Comparison of ENCODE assay signal across 19 cellular contexts in genomic region chr22:43449831-43450225, GRCh38. TPM values are rescaled to one million over a fixed set of nuclear protein-coding genes. Genes with fewer than 3 reads are reported as not detected.
A peak's percentile ranks its signal among the peaks of the same experiment; 100 is the strongest.
DNase-seq lines count a peak whose midpoint lies in the region; ATAC-seq, FAIRE-seq and TF ChIP-seq lines count a peak whose summit lies in the region.
"Had no signal": no experiment of that assay in that cellular context is flagged by ENCODE, and none has a peak within 500 bp of the region (broad histone marks: within the 10 kb centered on the region; RNA-seq: fewer than 3 reads in every experiment).

No MANE protein-coding gene starts in this region.

- no peak overlapping the region for H2BK120ac ChIP-seq in H1 (replicated peaks; ENCODE audit: low read depth, low read length)

- H3K23ac ChIP-seq in H1 (ENCODE audit: insufficient read length): no peak overlapping the region

- TF ChIP-seq POLR2A in H1 (IDR thresholded peaks at IDR 0.05; ENCODE audit: control extremely low read depth in 1 of 2, low read depth in 2 of 2, low read length in 2 of 2) (no peak), spleen (IDR thresholded peaks at IDR 0.05) (no peak)

- H4K91ac ChIP-seq in H1 (replicated peaks; ENCODE audit: insufficient read length, low read length): no peak overlapping the region

- 0 out of 2 replicates have a peak overlapping the region, but pooled peaks have one; percentile 5 for H2BK15ac ChIP-seq in H1 (ENCODE audit: low read length)

- no peaks in the 10 kb centered on the region for H3K79me1 ChIP-seq in H1 (ENCODE audit: low read depth, low read length)

- H4K8ac ChIP-seq in H1 (ENCODE audit: extremely low read depth, insufficient read depth, low read length): no peak overlapping the region

- no peak overlapping the region for H2AK5ac ChIP-seq in H1 (ENCODE audit: low read depth, low read length)

- no peaks in the 10 kb centered on the region for H3K23me2 ChIP-seq in H1 (ENCODE audit: low read depth, low read length)

- H3K79me2 ChIP-seq in H1 (ENCODE audit: control insufficient read depth in 1 of 2, insufficient read depth in 2 of 2, low read length in 2 of 2): no peaks in the 10 kb centered on the region

- H2BK12ac ChIP-seq in H1 (ENCODE audit: low read depth, low read length): no peak overlapping the region

- WGBS in H1 (ENCODE audit: extremely low coverage in 1 of 2, insufficient coverage in 1 of 2, insufficient read length in 1 of 2, insufficient replicate concordance in 2 of 2, low coverage in 1 of 2, low lambda C conversion rate in 2 of 2, missing lambda C conversion rate in 1 of 2), 2 experiments: 95% methylated on average over 10 of the region's 11 CpGs; no CpG with 5 or more reads in 1 of the 2 experiments
- 82 to 87% (median 87%) methylated on average over 11 of the region's 11 CpGs for WGBS in spleen, 5 donors

- H3K27me3 ChIP-seq in H1 (replicated peaks in 1 of 4; ENCODE audit: control insufficient read depth in 3 of 4, extremely low read depth in 1 of 4, insufficient read depth in 3 of 4, low read length in 3 of 4): no peaks in the 10 kb centered on the region
- peaks cover 0 to 61% (median 0%) of the 10 kb centered on the region in 7 donors for H3K27me3 ChIP-seq in spleen (replicated peaks in 1 of 7)
- H3K27me3 ChIP-seq: BLaER1 treated with 17β-estradiol and CSF1 and Interleukin-3, amounts not matched to agents 10 nM and 100 nM had no signal

- intact Hi-C loops in cardiac septum (cut with DNase I): no loop called here
- intact Hi-C loops in left cardiac atrium (cut with DNase I): no loop called here
- intact Hi-C loops in spleen (cut with DNase I; ENCODE audit: low total_unique reads): no loop called here

- no peak overlapping the region for H3K18ac ChIP-seq in H1 (ENCODE audit: extremely low read depth, low read length)

- H3K36me3 ChIP-seq in H1 (ENCODE audit: control insufficient read depth in 2 of 4, insufficient read depth in 4 of 4, low read length in 3 of 4) (no peaks in the 10 kb centered on the region), spleen (no peaks in the 10 kb centered on the region)
- H3K36me3 ChIP-seq: BLaER1 treated with 17β-estradiol and CSF1 and Interleukin-3, amounts not matched to agents 10 nM and 100 nM; HAP-1 had no signal

- CTCF ChIA-PET in H1 (lab: Charles Lee; ENCODE audit: partially characterized antibody): interaction anchor here (1.0 kb wide), 1 partner anchor 10 kb away, joined by 3 read pairs; no protein-coding TSS in a partner anchor

- H3K4me2 ChIP-seq in H1 (ENCODE audit: insufficient read depth in 1 of 2, low read depth in 2 of 2, low read length in 2 of 2): no peak overlapping the region
- H3K4me2 ChIP-seq: GM23338 had no signal

- TF ChIP-seq EP300 in H1 (IDR thresholded peaks at IDR 0.05; ENCODE audit: borderline replicate concordance in 1 of 2, low read depth in 2 of 2, low read length in 2 of 2): no peak

- no peak overlapping the region for H3K9ac ChIP-seq in H1 (replicated peaks in 1 of 4; ENCODE audit: extremely low read depth in 1 of 4, low read depth in 3 of 4, low read length in 3 of 4)
- H3K9ac ChIP-seq: BLaER1 treated with 17β-estradiol and CSF1 and Interleukin-3, amounts not matched to agents 10 nM and 100 nM had no signal

- H4K20me1 ChIP-seq in H1 (replicated peaks in 1 of 2; ENCODE audit: control insufficient read depth in 1 of 2, insufficient read depth in 2 of 2, low read length in 2 of 2): no peaks in the 10 kb centered on the region
- H4K20me1 ChIP-seq: BLaER1 treated with 17β-estradiol and CSF1 and Interleukin-3, amounts not matched to agents 10 nM and 100 nM had no signal

- H3K4me1 ChIP-seq in H1 (replicated peaks in 1 of 4; ENCODE audit: control insufficient read depth in 3 of 4, insufficient read depth in 4 of 4, low read length in 3 of 4) (no peaks in the 10 kb centered on the region), spleen (no peaks in the 10 kb centered on the region)
- H3K4me1 ChIP-seq: Caco-2, HAP-1 had no signal

- TF ChIP-seq RAD21 in H1 (IDR thresholded peaks at IDR 0.05 in 1 of 2, conservative IDR thresholded peaks at IDR 0.05 in 1 of 2; ENCODE audit: low read depth in 2 of 2, low read length in 2 of 2): no peak

- H3K27ac ChIP-seq in H1 (ENCODE audit: low read depth, low read length) (no peak overlapping the region), spleen (no peak overlapping the region)
- H3K27ac ChIP-seq: BLaER1 treated with 17β-estradiol and CSF1 and Interleukin-3, amounts not matched to agents 10 nM and 100 nM had no signal

- no peak overlapping the region for H4K5ac ChIP-seq in H1 (ENCODE audit: insufficient read length, low read depth, low read length)

- H3K4ac ChIP-seq in H1 (replicated peaks; ENCODE audit: insufficient read length, low read depth, low read length): no peak overlapping the region

- H3K9me3 ChIP-seq in H1 (ENCODE audit: insufficient read depth in 2 of 2, low read depth in 1 of 2, low read length in 1 of 2) (no peaks in the 10 kb centered on the region), spleen (no peaks in the 10 kb centered on the region)
- H3K9me3 ChIP-seq: BLaER1 treated with 17β-estradiol and CSF1 and Interleukin-3, amounts not matched to agents 10 nM and 100 nM; Caco-2; HAP-1 had no signal

- TF ChIP-seq CTCF in H1 (IDR thresholded peaks at IDR 0.05; ENCODE audit: control extremely low read depth in 1 of 3, insufficient read depth in 1 of 3, low read depth in 1 of 3, low read length in 3 of 3): no peak
- TF ChIP-seq CTCF in spleen (IDR thresholded peaks at IDR 0.05 in 8 of 11, conservative IDR thresholded peaks at IDR 0.05 in 3 of 11): no peak
- TF ChIP-seq CTCF in GM10266 (IDR thresholded peaks at IDR 0.05; ENCODE audit: control insufficient read depth, insufficient read depth, low read depth, missing control alignments): no peak

- H2BK5ac ChIP-seq in H1 (ENCODE audit: low read depth, low read length): no peak overlapping the region

- DNase-seq in cardiac septum (ENCODE audit: low spot score): peak; percentile 43
- DNase-seq in left cardiac atrium: no peak
- no peak for DNase-seq in H1 (ENCODE audit: low read depth in 1 of 2, low spot score in 2 of 2)
- peak; percentile 42 for DNase-seq in spleen
- DNase-seq in NCI-H1092 treated with DMSO at 0.1 percent for 48 hours (lab: John Stamatoyannopoulos, UW): no peak
- DNase-seq in GM10266 (ENCODE audit: extremely low spot score): no peak
- DNase-seq in LoVo (ENCODE audit: low spot score): no peak
- DNase-seq: 8988T had no signal

- no peak overlapping the region for H3K56ac ChIP-seq in H1 (replicated peaks; ENCODE audit: insufficient read length, low read depth, low read length)

- no peak for FAIRE-seq in H1 (lab: Jason Lieb, UNC)
- FAIRE-seq: D721Med, G401.6, GM12892, GM18507 had no signal

- POLR2A ChIA-PET in H1 (lab: Charles Lee; ENCODE audit: partially characterized antibody): no interaction called here

- H3K14ac ChIP-seq in H1 (ENCODE audit: insufficient read length): no peak overlapping the region

- no peak overlapping the region for H2AFZ ChIP-seq in H1 (ENCODE audit: low read length)
- H2AFZ ChIP-seq: GM23338 had no signal

- H2BK20ac ChIP-seq in H1 (ENCODE audit: low read length): no peak overlapping the region

- ATAC-seq in left cardiac atrium: no peak

- H3K4me3 ChIP-seq in H1 (ENCODE audit: extremely low read depth in 1 of 4, insufficient read depth in 2 of 4, low read depth in 3 of 4, low read length in 4 of 4) (no peak overlapping the region), spleen (no peak overlapping the region)
- H3K4me3 ChIP-seq: BLaER1 treated with 17β-estradiol and CSF1 and Interleukin-3, amounts not matched to agents 10 nM and 100 nM; GM23338; HAP-1 had no signal

TF ChIP-seq in H1, 55 proteins besides CTCF, POLR2A, EP300 and RAD21 (continues in another document):
- no peak for TF ChIP-seq USF2 (IDR thresholded peaks at IDR 0.05; ENCODE audit: low read length)
- TF ChIP-seq NRF1 (IDR thresholded peaks at IDR 0.05; ENCODE audit: low read depth, low read length): no peak
- no peak for TF ChIP-seq POU5F1 (IDR thresholded peaks at IDR 0.05; ENCODE audit: low read depth, low read length)
- TF ChIP-seq CHD1 (IDR thresholded peaks at IDR 0.05; ENCODE audit: low read depth, low read length): no peak
- TF ChIP-seq RBBP5 (IDR thresholded peaks at IDR 0.05; ENCODE audit: borderline replicate concordance, low read depth, low read length): no peak
- TF ChIP-seq KDM1A (IDR thresholded peaks at IDR 0.05; ENCODE audit: borderline replicate concordance, low read length): no peak
- TF ChIP-seq EGR1 (IDR thresholded peaks at IDR 0.05; ENCODE audit: borderline replicate concordance, low read depth, low read length): no peak
- no peak for TF ChIP-seq TCF12 (IDR thresholded peaks at IDR 0.05; ENCODE audit: low read depth, low read length)
- TF ChIP-seq FOSL1 (IDR thresholded peaks at IDR 0.05; ENCODE audit: insufficient read depth, low read depth, low read length): no peak
- no peak for TF ChIP-seq BRCA1 (IDR thresholded peaks at IDR 0.05; ENCODE audit: low read depth, low read length)
- no peak for TF ChIP-seq CBX8 (IDR thresholded peaks at IDR 0.05; ENCODE audit: borderline replicate concordance, low read depth, low read length)
- no peak for TF ChIP-seq BACH1 (IDR thresholded peaks at IDR 0.05; ENCODE audit: low read length)
- no peak for TF ChIP-seq HDAC6 (IDR thresholded peaks at IDR 0.05; ENCODE audit: low read depth, low read length)
- no peak for TF ChIP-seq NANOG (IDR thresholded peaks at IDR 0.05; ENCODE audit: insufficient read depth, low read depth, low read length, poor library complexity, severe bottlenecking)

RNA-seq across cellular contexts. Expression of gene MPPED1, which starts 38.0 kb away (rescaled TPM):
- total RNA-seq in cardiac septum: not detected
- under 1 TPM in 1 of 2 donors, not detected in 1; 0.12 TPM for total RNA-seq in left cardiac atrium
- total RNA-seq in H1 (2021; fragmentation: NEBNext Ultra II Directional; extraction: Animal tissue kit (Norgen Biotek cat#: 25700)): 0.37 TPM in 1 of 2 replicates, not detected in the other
- 0.13 and 0.29 TPM in 2 replicates for polyA plus RNA-seq in H1 (2011; rRNA removed)
- polyA plus RNA-seq in H1 (2011; cell fraction: cytosol; rRNA removed): 0.14 TPM
- 0.36 TPM for polyA plus RNA-seq in H1 (2011; cell fraction: nucleus; rRNA removed)
- 0.23 to 0.39 TPM (median 0.34 TPM) in 4 replicates for polyA plus RNA-seq in H1 (2012, experiment 1 of 2)
- not detected for polyA plus RNA-seq in H1 (2012, experiment 2 of 2)
- polyA plus RNA-seq in H1 (2013, experiment 1 of 2): 0.08 TPM
- 0.07 TPM for polyA plus RNA-seq in H1 (2013, experiment 2 of 2)
- 0.20 TPM in 1 of 2 replicates, not detected in the other for polyA minus RNA-seq in H1 (2011; rRNA and poly(A)+ RNA removed)
- polyA minus RNA-seq in H1 (2011; cell fraction: cytosol; rRNA and poly(A)+ RNA removed): not detected
- 0.40 TPM for polyA minus RNA-seq in H1 (2011; cell fraction: nucleus; rRNA and poly(A)+ RNA removed)
- under 1 TPM in 1 of 7 donors, not detected in 6; 0.13 TPM for total RNA-seq in spleen
- under 1 TPM; 0.02 to 0.04 (median 0.03) TPM for polyA plus RNA-seq in spleen
- total RNA-seq: A673, Caco-2, HT-29 had no signal
- polyA plus RNA-seq: AG04450, GM23338 had no signal

Comparison
In these comparisons a context has a peak if more than half of its experiments do, and no peak if none do; other contexts are left out.
1. DNase-seq: peak in cardiac septum (single experiment) and spleen (single experiment); none in left cardiac atrium (single experiment), H1 (0 of 2), NCI-H1092 treated with DMSO at 0.1 percent for 48 hours (single experiment), GM10266 (single experiment) and LoVo (single experiment).